Comparison of ENCODE assay signal across 8 cellular contexts in genomic region chr4:2008671-2008920, GRCh38. TPM values are rescaled to one million over a fixed set of nuclear protein-coding genes. Genes with fewer than 3 reads are reported as not detected.
DNase-seq lines count a peak whose midpoint lies in the region; ATAC-seq and TF ChIP-seq lines count a peak whose summit lies in the region.

No MANE protein-coding gene starts in this region.

- DNase-seq in Calu3 (no peak), RWPE1 (ENCODE audit: low spot score) (no peak), esophagus squamous epithelium (lab: John Stamatoyannopoulos, UW) (no peak), ovary (no peak), ecto neural progenitor cell (ENCODE audit: low spot score) (no peak)

- H3K27ac ChIP-seq in RWPE1 (peak overlapping the region; percentile 97), esophagus squamous epithelium (peak overlapping the region; percentile 93 to 99 (median 97)), ovary (peak overlapping the region; percentile 97 to 98)

- peaks cover 33% of the 10 kb centered on the region for H3K36me3 Mint-ChIP-seq in Calu3 (ENCODE audit: insufficient read depth, unreplicated experiment)

- H3K4me3 Mint-ChIP-seq in Calu3 (ENCODE audit: low read depth, unreplicated experiment), result peak overlapping the region; percentile 74

- no peak for ATAC-seq in HG02938 (IDR thresholded peaks at IDR 0.05; ENCODE audit: unreplicated experiment)
- no peak for ATAC-seq in HG02973 (IDR thresholded peaks at IDR 0.05; ENCODE audit: unreplicated experiment)
- no peak for ATAC-seq in GM21529 (IDR thresholded peaks at IDR 0.05; ENCODE audit: unreplicated experiment)

- no TSS peak for BruUV-seq in Calu3 (replicated peaks; lab: Mats Ljungman, UMichigan)

- CTCF ChIA-PET in Calu3 (lab: Charles Lee), result interaction anchor here (0.6 kb wide), 1 partner anchor 70 kb away, joined by 4 read pairs; no protein-coding TSS in a partner anchor
- CTCF ChIA-PET in RWPE1 (lab: Yijun Ruan, JAX), result no interaction called here

- H3K9me3 Mint-ChIP-seq in Calu3 (ENCODE audit: low read depth, unreplicated experiment), result no peaks in the 10 kb centered on the region

- peak in 1 of 4 donors; percentile 9 for TF ChIP-seq POLR2A in esophagus squamous epithelium (IDR thresholded peaks at IDR 0.05)
- TF ChIP-seq POLR2A in ovary (IDR thresholded peaks at IDR 0.05), result no peak

- H3K4me1 ChIP-seq in esophagus squamous epithelium (peaks cover 3 to 37% (median 21%) of the 10 kb centered on the region in 3 donors), ovary (ENCODE audit: insufficient read depth) (peaks cover 12% of the 10 kb centered on the region)

- no peak for TF ChIP-seq EP300 in ovary (IDR thresholded peaks at IDR 0.05)

- POLR2A ChIA-PET in RWPE1 (lab: Yijun Ruan, JAX; ENCODE audit: low non-redundant PET), result no interaction called here

- H3K9me3 ChIP-seq in esophagus squamous epithelium (no peaks in the 10 kb centered on the region), ovary (no peaks in the 10 kb centered on the region)

- peaks cover 7% of the 10 kb centered on the region for H3K4me1 Mint-ChIP-seq in Calu3 (ENCODE audit: low read depth, unreplicated experiment)

- no peaks in the 10 kb centered on the region for H3K27me3 Mint-ChIP-seq in Calu3 (ENCODE audit: unreplicated experiment)

- intact Hi-C loops in Calu3 (cut with micrococcal nuclease; ENCODE audit: unreplicated experiment), result no loop called here
- intact Hi-C loops in esophagus squamous epithelium (cut with DNase I), result no loop called here
- intact Hi-C loops in ovary (cut with DNase I), result no loop called here

- H3K4me3 ChIP-seq in esophagus squamous epithelium (peak overlapping the region; percentile 94 to 99 (median 96)), ovary (peak overlapping the region; percentile 97)

- no peak for TF ChIP-seq CTCF in Calu3 (IDR thresholded peaks at IDR 0.05; ENCODE audit: unreplicated experiment)
- no peak for TF ChIP-seq CTCF in RWPE1 (conservative IDR thresholded peaks at IDR 0.05; ENCODE audit: low read depth)
- TF ChIP-seq CTCF in esophagus squamous epithelium (IDR thresholded peaks at IDR 0.05), result no peak
- TF ChIP-seq CTCF in ovary (IDR thresholded peaks at IDR 0.05), result no peak

- 0 to 2% methylated on average over 16 to 19 of the region's 27 CpGs for WGBS in esophagus squamous epithelium, 2 donors
- WGBS in ovary, 3 donors, result 0% methylated on average over 27 of the region's 27 CpGs

- no peaks in the 10 kb centered on the region for H3K27me3 ChIP-seq in esophagus squamous epithelium
- no peaks in the 10 kb centered on the region for H3K27me3 ChIP-seq in ovary

- H3K36me3 ChIP-seq in esophagus squamous epithelium (peaks cover 0 to 35% (median 0%) of the 10 kb centered on the region in 3 donors), ovary (no peaks in the 10 kb centered on the region)

- H3K27ac Mint-ChIP-seq in Calu3 (ENCODE audit: unreplicated experiment), result peak overlapping the region; percentile 70

RNA-seq across cellular contexts. Expression of gene NELFA, which starts 0.2 kb away (rescaled TPM):
- 29.9 and 30.4 TPM in 2 replicates for total RNA-seq in Calu3 (2022)
- 10 to 100 TPM; 23.1 to 36.8 (median 25.0) TPM for total RNA-seq in esophagus squamous epithelium
- total RNA-seq in ovary, result 10 to 100 TPM; 22.7 to 42.8 (median 32.6) TPM
- 10 to 100 TPM; 12.5 to 30.8 TPM for polyA plus RNA-seq in ovary

RNA-seq across cellular contexts. Expression of gene NAT8L, which starts 50.5 kb away (rescaled TPM):
- 0.83 and 1.3 TPM in 2 replicates for total RNA-seq in Calu3 (2022)
- total RNA-seq in esophagus squamous epithelium, result under 1 TPM in 1 of 4 donors, not detected in 3; under 0.01 TPM
- 1 to 10 TPM in 4 of 7 donors, under 1 TPM in 3; 0.24 to 4.1 (median 1.3) TPM for total RNA-seq in ovary
- polyA plus RNA-seq in ovary, result 1 to 10 TPM in 1 of 2 donors, under 1 TPM in 1; 0.80 to 1.7 TPM
